ENCODE assay signal across 8 cellular contexts in genomic region chr2:204072443-204073324, GRCh38.
A peak's percentile ranks its signal among the peaks of the same experiment; 100 is the strongest.
DNase-seq lines count a peak whose midpoint lies in the region; ATAC-seq and TF ChIP-seq lines count a peak whose summit lies in the region.

No MANE protein-coding gene starts in this region.

- ATAC-seq in heart right ventricle (no peak), left cardiac atrium (no peak)
- ATAC-seq in activated CD8-positive, alpha-beta T cell treated with anti-CD3 and anti-CD28 coated beads, Interleukin-2, amount 10 ng/mL, durations not matched to agents 7 days and 5 days: peak; percentile 80

- CTCF ChIA-PET in activated CD8-positive, alpha-beta T cell treated with anti-CD3 and anti-CD28 coated beads, Interleukin-2, amount 10 ng/mL, durations not matched to agents 7 days and 5 days (lab: Charles Lee): interaction anchor here (0.5 to 6.2 kb wide), 28 partner anchors 8 to 1218 kb away, joined by 3 to 38 read pairs (median 3); no protein-coding TSS in a partner anchor
- CTCF ChIA-PET in RWPE1 (lab: Yijun Ruan, JAX): interaction anchor here (0.6 to 0.7 kb wide), 2 partner anchors 11 to 159 kb away, joined by 4 to 7 read pairs; no protein-coding TSS in a partner anchor

- no peaks in the 10 kb centered on the region for H3K79me2 ChIP-seq in Karpas-422 (ENCODE audit: low read length)

- no peak overlapping the region for H3K4me3 Mint-ChIP-seq in activated CD8-positive, alpha-beta T cell treated with anti-CD3 and anti-CD28 coated beads, Interleukin-2, amount 10 ng/mL, durations not matched to agents 7 days and 5 days

- H3K9ac ChIP-seq in Karpas-422 (ENCODE audit: low read length): no peak overlapping the region

- H3K27ac ChIP-seq in heart right ventricle (no peak overlapping the region), Karpas-422 (ENCODE audit: low read length) (no peak overlapping the region), esophagus squamous epithelium (no peak overlapping the region), spleen (no peak overlapping the region), RWPE1 (no peak overlapping the region), vagina (no peak overlapping the region)

- no peaks in the 10 kb centered on the region for H3K36me3 Mint-ChIP-seq in activated CD8-positive, alpha-beta T cell treated with anti-CD3 and anti-CD28 coated beads, Interleukin-2, amount 10 ng/mL, durations not matched to agents 7 days and 5 days (ENCODE audit: low read depth)

- no peak overlapping the region for H2AFZ ChIP-seq in Karpas-422 (ENCODE audit: low read length)

- H3K9me3 ChIP-seq in heart right ventricle: no peaks in the 10 kb centered on the region
- H3K9me3 ChIP-seq in Karpas-422 (ENCODE audit: low read length): no peaks in the 10 kb centered on the region
- H3K9me3 ChIP-seq in esophagus squamous epithelium: no peaks in the 10 kb centered on the region
- no peaks in the 10 kb centered on the region for H3K9me3 ChIP-seq in spleen
- H3K9me3 ChIP-seq in vagina: no peaks in the 10 kb centered on the region

- no peak for DNase-seq in heart right ventricle
- DNase-seq in left cardiac atrium: no peak
- DNase-seq in Karpas-422: peak; percentile 84
- DNase-seq in activated CD8-positive, alpha-beta T cell treated with anti-CD3 and anti-CD28 coated beads, Interleukin-2, amount 10 ng/mL, durations not matched to agents 7 days and 5 days: peak; percentile 71
- no peak for DNase-seq in esophagus squamous epithelium (lab: John Stamatoyannopoulos, UW)
- no peak for DNase-seq in spleen
- no peak for DNase-seq in RWPE1 (ENCODE audit: low spot score)
- no peak for DNase-seq in vagina (ENCODE audit: extremely low spot score in 2 of 2)

- no peaks in the 10 kb centered on the region for H3K9me2 ChIP-seq in Karpas-422 (replicated peaks; ENCODE audit: insufficient read depth, low read length)

- no peak overlapping the region for H3K27ac Mint-ChIP-seq in activated CD8-positive, alpha-beta T cell treated with anti-CD3 and anti-CD28 coated beads, Interleukin-2, amount 10 ng/mL, durations not matched to agents 7 days and 5 days

- TF ChIP-seq POLR2A in esophagus squamous epithelium (IDR thresholded peaks at IDR 0.05) (no peak), spleen (IDR thresholded peaks at IDR 0.05) (no peak), vagina (IDR thresholded peaks at IDR 0.05) (no peak)

- H3K9me3 Mint-ChIP-seq in activated CD8-positive, alpha-beta T cell treated with anti-CD3 and anti-CD28 coated beads, Interleukin-2, amount 10 ng/mL, durations not matched to agents 7 days and 5 days (ENCODE audit: insufficient read depth): no peaks in the 10 kb centered on the region

- peak in 7 of 9 donors; percentile 30 to 58 (median 44) for TF ChIP-seq CTCF in heart right ventricle (IDR thresholded peaks at IDR 0.05)
- TF ChIP-seq CTCF in esophagus squamous epithelium (IDR thresholded peaks at IDR 0.05): peak in 5 of 6 experiments; percentile 5 to 48 (median 31)
- TF ChIP-seq CTCF in spleen (IDR thresholded peaks at IDR 0.05 in 8 of 11, conservative IDR thresholded peaks at IDR 0.05 in 3 of 11): peak in 8 of 11 experiments; percentile 13 to 54 (median 37)
- no peak for TF ChIP-seq CTCF in RWPE1 (conservative IDR thresholded peaks at IDR 0.05; ENCODE audit: low read depth)
- TF ChIP-seq CTCF in vagina (IDR thresholded peaks at IDR 0.05): peak in 1 of 3 experiments; percentile 13

- H3K4me3 ChIP-seq in heart right ventricle: no peak overlapping the region
- H3K4me3 ChIP-seq in Karpas-422 (ENCODE audit: low read length): no peak overlapping the region
- no peak overlapping the region for H3K4me3 ChIP-seq in esophagus squamous epithelium
- no peak overlapping the region for H3K4me3 ChIP-seq in spleen
- H3K4me3 ChIP-seq in vagina: no peak overlapping the region

- H3K4me1 ChIP-seq in heart right ventricle: no peaks in the 10 kb centered on the region
- H3K4me1 ChIP-seq in Karpas-422 (ENCODE audit: low read length): no peaks in the 10 kb centered on the region
- no peaks in the 10 kb centered on the region for H3K4me1 ChIP-seq in esophagus squamous epithelium
- no peaks in the 10 kb centered on the region for H3K4me1 ChIP-seq in spleen
- H3K4me1 ChIP-seq in vagina: no peaks in the 10 kb centered on the region

- H4K20me1 ChIP-seq in Karpas-422 (ENCODE audit: insufficient read depth, low read depth, low read length): no peaks in the 10 kb centered on the region

- no peaks in the 10 kb centered on the region for H3K36me3 ChIP-seq in heart right ventricle
- H3K36me3 ChIP-seq in Karpas-422 (ENCODE audit: insufficient read depth, low read length): no peaks in the 10 kb centered on the region
- H3K36me3 ChIP-seq in esophagus squamous epithelium: no peaks in the 10 kb centered on the region
- no peaks in the 10 kb centered on the region for H3K36me3 ChIP-seq in spleen
- no peaks in the 10 kb centered on the region for H3K36me3 ChIP-seq in vagina

- intact Hi-C loops in heart right ventricle (cut with DNase I): loop anchor here in 1 of 10 donors (10.0 kb wide), 1 partner anchor 102 kb away; no protein-coding TSS in a partner anchor
- intact Hi-C loops in left cardiac atrium (cut with DNase I): no loop called here
- intact Hi-C loops in esophagus squamous epithelium (cut with DNase I): no loop called here
- intact Hi-C loops in spleen (cut with DNase I; ENCODE audit: low total_unique reads): no loop called here
- intact Hi-C loops in vagina (cut with DNase I): no loop called here

- 66 to 75% methylated on average over 8 of the region's 8 CpGs for WGBS in heart right ventricle, 2 donors
- WGBS in esophagus squamous epithelium, 2 donors: 76 to 80% methylated on average over 7 to 8 of the region's 8 CpGs
- 67 to 76% (median 69%) methylated on average over 8 of the region's 8 CpGs for WGBS in spleen, 5 donors

- POLR2A ChIA-PET in activated CD8-positive, alpha-beta T cell treated with anti-CD3 and anti-CD28 coated beads, Interleukin-2, amount 10 ng/mL, durations not matched to agents 7 days and 5 days (lab: Charles Lee): no interaction called here
- POLR2A ChIA-PET in RWPE1 (lab: Yijun Ruan, JAX; ENCODE audit: low non-redundant PET): no interaction called here

- H3K27me3 Mint-ChIP-seq in activated CD8-positive, alpha-beta T cell treated with anti-CD3 and anti-CD28 coated beads, Interleukin-2, amount 10 ng/mL, durations not matched to agents 7 days and 5 days (ENCODE audit: low read depth): peaks cover 2% of the 10 kb centered on the region

- no peak overlapping the region for H3K4me2 ChIP-seq in Karpas-422 (ENCODE audit: low read depth, low read length, poor library complexity, severe bottlenecking)

- no peaks in the 10 kb centered on the region for H3K4me1 Mint-ChIP-seq in activated CD8-positive, alpha-beta T cell treated with anti-CD3 and anti-CD28 coated beads, Interleukin-2, amount 10 ng/mL, durations not matched to agents 7 days and 5 days (ENCODE audit: low read depth)

- H3K27me3 ChIP-seq in heart right ventricle (peaks cover 0 to 21% (median 10%) of the 10 kb centered on the region in 7 donors), Karpas-422 (ENCODE audit: low read length) (0 out of 2 replicates have a peak, but pooled peaks cover 3% of the 10 kb centered on the region), esophagus squamous epithelium (no peaks in the 10 kb centered on the region), spleen (replicated peaks in 1 of 7) (peaks cover 0 to 4% (median 0%) of the 10 kb centered on the region in 7 donors), vagina (no peaks in the 10 kb centered on the region)

Comparison
In these comparisons a context has a peak if more than half of its experiments do, and no peak if none do; other contexts are left out.
1. DNase-seq: peak in Karpas-422 (single experiment) and activated CD8-positive, alpha-beta T cell treated with anti-CD3 and anti-CD28 coated beads, Interleukin-2, amount 10 ng/mL, durations not matched to agents 7 days and 5 days (single experiment); none in heart right ventricle (0 of 2), left cardiac atrium (single experiment), esophagus squamous epithelium (single experiment), spleen (single experiment), RWPE1 (single experiment) and vagina (0 of 2).